1 cellular context compared by ENCODE assay signal in genomic region chr10:91797874-91798735, GRCh38.
A peak's percentile ranks its signal among the peaks of the same experiment; 100 is the strongest.
TF ChIP-seq lines count a peak whose summit lies in the region.

Gene TNKS2 (plus strand): TSS chr10:91798426. CDS start chr10:91798691, 265 bp downstream.

TF ChIP-seq in K562, 482 proteins besides CTCF, POLR2A, EP300 and RAD21 (continued from another document and continues in another):
- TF ChIP-seq ETS1 (conservative IDR thresholded peaks at IDR 0.05; ENCODE audit: control insufficient read depth, low read depth, low read length) (no peak), HDAC1 (IDR thresholded peaks at IDR 0.05) (no peak), ZMIZ1 (IDR thresholded peaks at IDR 0.05; ENCODE audit: low read depth in 2 of 2, low read length in 2 of 2) (peak in 1 of 2 experiments; percentile 4; a peak in 1 of 4 replicates), NFRKB (IDR thresholded peaks at IDR 0.05; ENCODE audit: low read depth) (peak; percentile 80), SIN3A (IDR thresholded peaks at IDR 0.05; ENCODE audit: borderline replicate concordance in 2 of 2, control insufficient read depth in 1 of 2, low read depth in 2 of 2, low read length in 2 of 2) (no peak; a peak in 1 of 4 replicates), CREBBP (IDR thresholded peaks at IDR 0.05; ENCODE audit: low read depth, low read length) (no peak), PHF8 (IDR thresholded peaks at IDR 0.05; ENCODE audit: borderline replicate concordance, low read length) (peak; percentile 82; the same call in 1 of the 2 replicates), KDM1A (IDR thresholded peaks at IDR 0.05) (no peak), ZNF609 (CRISPR knock-in tag; IDR thresholded peaks at IDR 0.05; ENCODE audit: borderline replicate concordance) (no peak), ZBTB7A (IDR thresholded peaks at IDR 0.05; ENCODE audit: borderline replicate concordance, control insufficient read depth, low read depth, low read length) (peak; percentile 83; the same call in 1 of the 2 replicates), E2F6 (IDR thresholded peaks at IDR 0.05; ENCODE audit: borderline replicate concordance in 1 of 2, extremely low read depth in 1 of 2, insufficient read depth in 1 of 2, insufficient read length in 1 of 2, low read depth in 1 of 2, low read length in 1 of 2, poor library complexity in 1 of 2, severe bottlenecking in 1 of 2) (peak; percentile 70 to 86), CHCHD3 (CRISPR knock-in tag; IDR thresholded peaks at IDR 0.05) (no peak), NR2C2 (CRISPR knock-in tag; IDR thresholded peaks at IDR 0.05) (no peak), NR2C2 (tag; IDR thresholded peaks at IDR 0.05) (peak; percentile 15; the same call in 1 of the 2 replicates), RBBP5 (IDR thresholded peaks at IDR 0.05; ENCODE audit: borderline replicate concordance, insufficient read depth, low read length, poor library complexity, severe bottlenecking) (peak; percentile 93), ZNF318 (IDR thresholded peaks at IDR 0.05; ENCODE audit: borderline replicate concordance in 1 of 2, low read depth in 1 of 2) (no peak), ZNF780A (CRISPR knock-in tag; IDR thresholded peaks at IDR 0.05) (no peak), ATF7 (IDR thresholded peaks at IDR 0.05) (peak; percentile 33), BRF2 (IDR thresholded peaks at IDR 0.05; ENCODE audit: borderline replicate concordance, insufficient read depth, insufficient read length) (no peak), ATF1 (CRISPR knock-in tag; IDR thresholded peaks at IDR 0.05) (no peak), ATF1 (tag; IDR thresholded peaks at IDR 0.05) (peak; percentile 86), NR1H2 (CRISPR knock-in tag; IDR thresholded peaks at IDR 0.05) (0 out of 2 replicates have a peak, but pooled peaks have one; percentile 49), NFE2 (IDR thresholded peaks at IDR 0.05; ENCODE audit: low read depth) (no peak), AFF4 (CRISPR knock-in tag; IDR thresholded peaks at IDR 0.05) (no peak; the same call in 1 of the 2 replicates), HNRNPL (IDR thresholded peaks at IDR 0.05; ENCODE audit: low read depth, low read length) (peak; percentile 89), RNF2 (IDR thresholded peaks at IDR 0.05) (no peak), TEAD1 (CRISPR knock-in tag; IDR thresholded peaks at IDR 0.05) (0 out of 4 replicates have a peak, but pooled peaks of 1 of the 2 experiments have one; percentile 20), ZNF766 (CRISPR knock-in tag; conservative IDR thresholded peaks at IDR 0.05) (no peak), HCFC1 (IDR thresholded peaks at IDR 0.05; ENCODE audit: low read depth, low read length) (no peak), ZNF253 (CRISPR knock-in tag; conservative IDR thresholded peaks at IDR 0.05) (no peak), MAFF (IDR thresholded peaks at IDR 0.05; ENCODE audit: low read length) (no peak), ELF2 (CRISPR knock-in tag; IDR thresholded peaks at IDR 0.05) (no peak)
